1 cellular context compared by ENCODE assay signal in genomic region chr10:102394801-102395676, GRCh38.
TF ChIP-seq lines count a peak whose summit lies in the region.

No MANE protein-coding gene starts in this region.

TF ChIP-seq in K562, 482 proteins besides CTCF, POLR2A, EP300 and RAD21 (continued from another document and continues in another):
- no peak for TF ChIP-seq USF1 (CRISPR knock-in tag; IDR thresholded peaks at IDR 0.05)
- no peak for TF ChIP-seq ZNF408 (CRISPR knock-in tag; IDR thresholded peaks at IDR 0.05; ENCODE audit: low read depth)
- TF ChIP-seq RHOXF2B (CRISPR knock-in tag; conservative IDR thresholded peaks at IDR 0.05), result no peak
- no peak for TF ChIP-seq POLR2H (tag; IDR thresholded peaks at IDR 0.05; ENCODE audit: low read depth)
- TF ChIP-seq ARID3A (IDR thresholded peaks at IDR 0.05; ENCODE audit: borderline replicate concordance, low read depth, low read length), result no peak
- TF ChIP-seq RB1 (IDR thresholded peaks at IDR 0.05; ENCODE audit: low read depth), result peak; percentile 45; the same call in 1 of the 2 replicates
- no peak for TF ChIP-seq ZNF217 (CRISPR knock-in tag; IDR thresholded peaks at IDR 0.05)
- no peak for TF ChIP-seq ZNF707 (CRISPR knock-in tag; conservative IDR thresholded peaks at IDR 0.05)
- no peak for TF ChIP-seq MLLT1 (IDR thresholded peaks at IDR 0.05)
- TF ChIP-seq SAFB (IDR thresholded peaks at IDR 0.05; ENCODE audit: borderline replicate concordance, low read depth, low read length), result no peak
- TF ChIP-seq SMARCA5 (IDR thresholded peaks at IDR 0.05), result no peak
- no peak; the same call in 1 of the 2 replicates for TF ChIP-seq ZFX (CRISPR knock-in tag; IDR thresholded peaks at IDR 0.05)
- no peak for TF ChIP-seq HNRNPLL (IDR thresholded peaks at IDR 0.05; ENCODE audit: low read depth, low read length, poor library complexity, severe bottlenecking)
- TF ChIP-seq COPS2 (conservative IDR thresholded peaks at IDR 0.05), result no peak
- no peak for TF ChIP-seq ZBTB43 (CRISPR knock-in tag; IDR thresholded peaks at IDR 0.05)
- TF ChIP-seq CBFA2T3 (IDR thresholded peaks at IDR 0.05), result no peak
- TF ChIP-seq MLX (CRISPR knock-in tag; conservative IDR thresholded peaks at IDR 0.05), result no peak
- TF ChIP-seq GABPB2 (CRISPR knock-in tag; conservative IDR thresholded peaks at IDR 0.05), result no peak
- TF ChIP-seq TAL1 (IDR thresholded peaks at IDR 0.05), result no peak
- peak; percentile 77 for TF ChIP-seq NCOA6 (IDR thresholded peaks at IDR 0.05)
- no peak for TF ChIP-seq AFF1 (IDR thresholded peaks at IDR 0.05; ENCODE audit: low read depth in 1 of 2, partially characterized antibody in 2 of 2)
- no peak for TF ChIP-seq TRIM28 (IDR thresholded peaks at IDR 0.05)
- no peak for TF ChIP-seq GTF2E2 (tag; IDR thresholded peaks at IDR 0.05)
- TF ChIP-seq EZH2 (IDR thresholded peaks at IDR 0.05; ENCODE audit: borderline replicate concordance, low read depth, low read length), result no peak
- TF ChIP-seq PRDM10 (IDR thresholded peaks at IDR 0.05; ENCODE audit: partially characterized antibody), result peak; percentile 47
- peak in 1 of 2 experiments; percentile 29 for TF ChIP-seq E2F6 (IDR thresholded peaks at IDR 0.05; ENCODE audit: borderline replicate concordance in 1 of 2, extremely low read depth in 1 of 2, insufficient read depth in 1 of 2, insufficient read length in 1 of 2, low read depth in 1 of 2, low read length in 1 of 2, poor library complexity in 1 of 2, severe bottlenecking in 1 of 2)
- no peak for TF ChIP-seq KLF16 (IDR thresholded peaks at IDR 0.05)
- TF ChIP-seq PHB2 (IDR thresholded peaks at IDR 0.05; ENCODE audit: low read depth), result no peak
- no peak for TF ChIP-seq ETV1 (tag; conservative IDR thresholded peaks at IDR 0.05; ENCODE audit: low read depth)
- peak; percentile 59; the same call in 1 of the 2 replicates for TF ChIP-seq GABPA (tag; conservative IDR thresholded peaks at IDR 0.05; ENCODE audit: low read depth)
- peak; percentile 41 for TF ChIP-seq NFIC (IDR thresholded peaks at IDR 0.05)
- no peak for TF ChIP-seq ZFPM2 (CRISPR knock-in tag; IDR thresholded peaks at IDR 0.05)
- TF ChIP-seq ZNF232 (CRISPR knock-in tag; IDR thresholded peaks at IDR 0.05), result no peak
- no peak for TF ChIP-seq ESRRB (CRISPR knock-in tag; IDR thresholded peaks at IDR 0.05; ENCODE audit: borderline replicate concordance)
- no peak for TF ChIP-seq ZNF512 (tag; IDR thresholded peaks at IDR 0.05)
- no peak for TF ChIP-seq HINFP (tag; conservative IDR thresholded peaks at IDR 0.05; ENCODE audit: low read depth)
- no peak for TF ChIP-seq PCBP1 (IDR thresholded peaks at IDR 0.05; ENCODE audit: low read depth, low read length, poor library complexity, severe bottlenecking)
- TF ChIP-seq ZNF143 (CRISPR knock-in tag; IDR thresholded peaks at IDR 0.05), result no peak
